13 cellular contexts compared by ENCODE assay signal in genomic region chrX:47501226-47502071, GRCh38. TPM values are rescaled to one million over a fixed set of nuclear protein-coding genes. Genes with fewer than 3 reads are reported as not detected.
A peak's percentile ranks its signal among the peaks of the same experiment; 100 is the strongest.
DNase-seq lines count a peak whose midpoint lies in the region; ATAC-seq and TF ChIP-seq lines count a peak whose summit lies in the region.
"Had no signal": no experiment of that assay in that cellular context is flagged by ENCODE, and none has a peak within 500 bp of the region (broad histone marks: within the 10 kb centered on the region; RNA-seq: fewer than 3 reads in every experiment).

No MANE protein-coding gene starts in this region.

- POLR2A ChIA-PET in IMR-90 (lab: Charles Lee; ENCODE audit: unreplicated experiment) (interaction anchor here (0.8 kb wide), 1 partner anchor 22 kb away, joined by 3 read pairs; no protein-coding TSS in a partner anchor), WTC11 (lab: Charles Lee) (no interaction called here)
- POLR2A ChIA-PET in CD8-positive, alpha-beta memory T cell (lab: Charles Lee): interaction anchor here (0.7 kb wide), 1 partner anchor 124 kb away, joined by 8 read pairs; no protein-coding TSS in a partner anchor

- H3K4ac ChIP-seq in IMR-90 (ENCODE audit: low read depth, low read length) (peak overlapping the region; percentile 48; the same call in 1 of the 2 replicates), mesenchymal stem cell (ENCODE audit: low read depth in 1 of 2, low read length in 2 of 2) (no peak overlapping the region)

- H2AFZ ChIP-seq in IMR-90 (replicated peaks; ENCODE audit: low read length, poor library complexity) (no peak overlapping the region), mesenchymal stem cell (ENCODE audit: low read depth, low read length) (no peak overlapping the region)

- H3K18ac ChIP-seq in IMR-90 (ENCODE audit: low read depth, low read length) (peak overlapping the region; percentile 60; the same call in 1 of the 2 replicates), mesenchymal stem cell (ENCODE audit: low read depth in 1 of 2, low read length in 2 of 2) (no peak overlapping the region)

- H2BK120ac ChIP-seq in IMR-90 (ENCODE audit: low read depth, low read length): peak overlapping the region; percentile 77
- peak overlapping the region; percentile 19 for H2BK120ac ChIP-seq in mesenchymal stem cell (ENCODE audit: low read depth, low read length)

- peaks cover 35% of the 10 kb centered on the region for H3K4me1 Mint-ChIP-seq in WTC11
- peaks cover 0 to 5% (median 0%) of the 10 kb centered on the region in 3 donors for H3K4me1 Mint-ChIP-seq in CD8-positive, alpha-beta memory T cell

- no peaks in the 10 kb centered on the region for H3K36me3 ChIP-seq in IMR-90 (ENCODE audit: control insufficient read depth, insufficient read depth, low read length)
- no peaks in the 10 kb centered on the region for H3K36me3 ChIP-seq in mesenchymal stem cell (ENCODE audit: control insufficient read depth in 1 of 2, insufficient read depth in 2 of 2, low read depth in 1 of 2, low read length in 2 of 2)
- no peaks in the 10 kb centered on the region for H3K36me3 ChIP-seq in CD8-positive, alpha-beta memory T cell (ENCODE audit: insufficient read depth, low read length)

- H3K9ac ChIP-seq in IMR-90 (ENCODE audit: low read depth, low read length) (no peak overlapping the region; the same call in 1 of the 2 replicates), mesenchymal stem cell (ENCODE audit: low read length) (peak overlapping the region; percentile 38)

- H3K4me2 ChIP-seq in IMR-90 (ENCODE audit: low read depth, low read length) (peak overlapping the region; percentile 35; the same call in 1 of the 2 replicates), mesenchymal stem cell (ENCODE audit: low read length, poor library complexity, severe bottlenecking) (no peak overlapping the region)

- H2BK20ac ChIP-seq in IMR-90 (ENCODE audit: low read depth, low read length): peak overlapping the region; percentile 11

- no peaks in the 10 kb centered on the region for H3K36me3 Mint-ChIP-seq in WTC11
- no peaks in the 10 kb centered on the region for H3K36me3 Mint-ChIP-seq in CD8-positive, alpha-beta memory T cell
- H3K36me3 Mint-ChIP-seq: CD4-positive, alpha-beta memory T cell had no signal

- H3K4me3 Mint-ChIP-seq in WTC11: 0 out of 2 replicates have a peak overlapping the region, but pooled peaks have one; percentile 12
- H3K4me3 Mint-ChIP-seq in CD8-positive, alpha-beta memory T cell: no peak overlapping the region
- H3K4me3 Mint-ChIP-seq: CD4-positive, alpha-beta memory T cell; endodermal cell had no signal

- no peak for TF ChIP-seq RAD21 in IMR-90 (IDR thresholded peaks at IDR 0.05; ENCODE audit: low read length)

- WGBS in IMR-90 (ENCODE audit: extremely low coverage in 2 of 2, insufficient read length in 1 of 2), 2 experiments: 22% methylated on average over 5 of the region's 7 CpGs; no CpG with 5 or more reads in 1 of the 2 experiments
- 4% methylated on average over 7 of the region's 7 CpGs for WGBS in mesenchymal stem cell

- peaks cover 5% of the 10 kb centered on the region for H3K4me1 ChIP-seq in IMR-90 (ENCODE audit: control insufficient read depth, insufficient read depth, low read length)
- no peaks in the 10 kb centered on the region for H3K4me1 ChIP-seq in mesenchymal stem cell (ENCODE audit: control insufficient read depth, insufficient read depth, low read depth, low read length)
- no peaks in the 10 kb centered on the region for H3K4me1 ChIP-seq in CD8-positive, alpha-beta memory T cell (ENCODE audit: insufficient read depth, low read length)

- dilution Hi-C loops in IMR-90 (cut with HindIII; ENCODE audit: low sequenced_read_pairs, unreplicated experiment): no loop called here

- H3K79me1 ChIP-seq in IMR-90 (ENCODE audit: low read depth in 1 of 2, low read length in 2 of 2) (no peaks in the 10 kb centered on the region), mesenchymal stem cell (replicated peaks; ENCODE audit: low read length, poor library complexity, severe bottlenecking) (no peaks in the 10 kb centered on the region)

- H3K4me3 ChIP-seq in AG09309 (ENCODE audit: control insufficient read depth, low read depth, low read length) (no peak overlapping the region), IMR-90 (ENCODE audit: insufficient read depth, low read depth, low read length) (no peak overlapping the region), mesenchymal stem cell (ENCODE audit: insufficient read depth in 1 of 2, low read depth in 1 of 2, low read length in 2 of 2) (peak overlapping the region in 1 of 2 experiments; percentile 30)
- H3K4me3 ChIP-seq in CD8-positive, alpha-beta memory T cell (ENCODE audit: low read length): no peak overlapping the region

- H3K23ac ChIP-seq in IMR-90 (ENCODE audit: low read depth, low read length) (no peak overlapping the region), mesenchymal stem cell (ENCODE audit: low read length in 2 of 2) (no peak overlapping the region)

- H3K56ac ChIP-seq in IMR-90 (ENCODE audit: extremely low read depth, insufficient read depth, low read length): no peak overlapping the region

- peak overlapping the region; percentile 78; the same call in 1 of the 2 replicates for H3K14ac ChIP-seq in IMR-90 (replicated peaks; ENCODE audit: low read depth, low read length)
- H3K14ac ChIP-seq in mesenchymal stem cell (ENCODE audit: low read length in 2 of 2): no peak overlapping the region

- H3K9me3 Mint-ChIP-seq in WTC11: no peaks in the 10 kb centered on the region
- H3K9me3 Mint-ChIP-seq in CD8-positive, alpha-beta memory T cell: no peaks in the 10 kb centered on the region
- H3K9me3 Mint-ChIP-seq: CD4-positive, alpha-beta memory T cell had no signal

- peak overlapping the region; percentile 66 for H2BK5ac ChIP-seq in IMR-90 (ENCODE audit: low read depth, low read length, poor library complexity, severe bottlenecking)
- no peak overlapping the region for H2BK5ac ChIP-seq in mesenchymal stem cell (ENCODE audit: low read depth, low read length, poor library complexity, severe bottlenecking)

- DNase-seq in AG09309 (ENCODE audit: low read depth) (peak; percentile 78), IMR-90 (peak; percentile 64), WTC11 (ENCODE audit: low spot score) (no peak), mesenchymal stem cell (peak; percentile 47), DMS79 treated with DMSO at 0.1 percent for 48 hours (lab: John Stamatoyannopoulos, UW) (no peak), germinal center (ENCODE audit: low spot score) (no peak)
- DNase-seq in CD8-positive, alpha-beta memory T cell: no peak
- DNase-seq: CD4-positive, alpha-beta memory T cell; endodermal cell; KG1; NCI-H526 had no signal

- H3K9me1 ChIP-seq in IMR-90 (ENCODE audit: insufficient read depth, low read length): no peaks in the 10 kb centered on the region

- H4K5ac ChIP-seq in IMR-90 (ENCODE audit: low read depth, low read length): no peak overlapping the region

- peak; percentile 68 for ATAC-seq in IMR-90 (ENCODE audit: low read depth)
- ATAC-seq in WTC11: peak; percentile 38; the same call in 1 of the 2 replicates
- ATAC-seq in GM21390 (IDR thresholded peaks at IDR 0.05; ENCODE audit: unreplicated experiment): no peak

- H4K91ac ChIP-seq in IMR-90 (ENCODE audit: insufficient read depth, low read depth, low read length): peak overlapping the region; percentile 32; the same call in 1 of the 2 replicates
- no peak overlapping the region for H4K91ac ChIP-seq in mesenchymal stem cell (ENCODE audit: low read length)

- H2BK15ac ChIP-seq in IMR-90 (ENCODE audit: low read depth, low read length) (0 out of 3 replicates have a peak overlapping the region, but pooled peaks have one; percentile 8), mesenchymal stem cell (ENCODE audit: low read depth, poor library complexity, severe bottlenecking) (no peak overlapping the region)

- H2AK9ac ChIP-seq in IMR-90 (replicated peaks; ENCODE audit: low read depth, low read length, poor library complexity): no peak overlapping the region

- peaks cover 2% of the 10 kb centered on the region; the same call in 1 of the 2 replicates for H3K27me3 ChIP-seq in IMR-90 (ENCODE audit: control insufficient read depth, insufficient read depth, low read length)
- peaks cover 0 to 21% of the 10 kb centered on the region in 2 experiments for H3K27me3 ChIP-seq in mesenchymal stem cell (ENCODE audit: control insufficient read depth in 1 of 2, insufficient read depth in 1 of 2, low read length in 2 of 2)
- no peaks in the 10 kb centered on the region for H3K27me3 ChIP-seq in CD8-positive, alpha-beta memory T cell (ENCODE audit: insufficient read depth, low read length, poor library complexity, severe bottlenecking)

- H2BK12ac ChIP-seq in mesenchymal stem cell (ENCODE audit: low read length in 2 of 2): no peak overlapping the region

- BruUV-seq in IMR-90 (replicated peaks; lab: Mats Ljungman, UMichigan): no TSS peak

- CTCF ChIA-PET in IMR-90 (lab: Yijun Ruan, JAX): interaction anchor here (0.6 to 3.7 kb wide), 2 partner anchors 21 to 22 kb away, joined by 3 to 11 read pairs; no protein-coding TSS in a partner anchor
- CTCF ChIA-PET in WTC11 (lab: Charles Lee): interaction anchor here (0.6 to 3.6 kb wide), 4 partner anchors 21 to 143 kb away, joined by 4 to 43 read pairs (median 5); no protein-coding TSS in a partner anchor
- CTCF ChIA-PET in CD8-positive, alpha-beta memory T cell (lab: Charles Lee): interaction anchor here (1.5 kb wide), 1 partner anchor 22 kb away, joined by 4 read pairs; no protein-coding TSS in a partner anchor

- TF ChIP-seq CTCF in AG09309 (IDR thresholded peaks at IDR 0.05; ENCODE audit: control insufficient read depth, insufficient read depth, low read depth, low read length, missing control alignments) (no peak), IMR-90 (conservative IDR thresholded peaks at IDR 0.05; ENCODE audit: low read depth, low read length) (no peak), WTC11 (IDR thresholded peaks at IDR 0.05) (no peak)

- H3K27ac Mint-ChIP-seq in WTC11: peak overlapping the region; percentile 76
- H3K27ac Mint-ChIP-seq in CD8-positive, alpha-beta memory T cell: peak overlapping the region in 1 of 8 donors; percentile 3
- H3K27ac Mint-ChIP-seq: endodermal cell, progenitor cell of endocrine pancreas had no signal

- H3K9me3 ChIP-seq in IMR-90 (ENCODE audit: control insufficient read depth, insufficient read depth, low read length): no peaks in the 10 kb centered on the region
- no peaks in the 10 kb centered on the region for H3K9me3 ChIP-seq in mesenchymal stem cell (ENCODE audit: control insufficient read depth, low read length)
- H3K9me3 ChIP-seq in CD8-positive, alpha-beta memory T cell (ENCODE audit: low read length): no peaks in the 10 kb centered on the region

- H3K27ac ChIP-seq in IMR-90 (ENCODE audit: insufficient read depth, low read length) (no peak overlapping the region), mesenchymal stem cell (ENCODE audit: low read length, poor library complexity, severe bottlenecking) (no peak overlapping the region)
- no peak overlapping the region for H3K27ac ChIP-seq in CD8-positive, alpha-beta memory T cell (ENCODE audit: low read depth, low read length)

- H3K27me3 Mint-ChIP-seq in WTC11 (ENCODE audit: low read depth): no peaks in the 10 kb centered on the region
- peaks cover 2 to 13% of the 10 kb centered on the region in 2 donors for H3K27me3 Mint-ChIP-seq in CD8-positive, alpha-beta memory T cell
- H3K27me3 Mint-ChIP-seq: progenitor cell of endocrine pancreas had no signal

- H4K20me1 ChIP-seq in IMR-90 (ENCODE audit: insufficient read depth, low read length): no peaks in the 10 kb centered on the region

- no peak for TF ChIP-seq POLR2A in IMR-90 (IDR thresholded peaks at IDR 0.05; ENCODE audit: low read depth, low read length)

- in situ Hi-C loops in IMR-90 (cut with MboI; ENCODE audit: low sequenced_read_pairs): no loop called here

- H4K8ac ChIP-seq in IMR-90 (ENCODE audit: low read depth in 2 of 2, low read length in 2 of 2) (peak overlapping the region in 1 of 2 experiments; percentile 68; a peak in 2 of 4 replicates), mesenchymal stem cell (ENCODE audit: low read length) (no peak overlapping the region)

- intact Hi-C loops in IMR-90 (cut with micrococcal nuclease): no loop called here

- H2AK5ac ChIP-seq in IMR-90 (ENCODE audit: low read depth, low read length): no peak overlapping the region
- H2AK5ac ChIP-seq in mesenchymal stem cell (ENCODE audit: low read length, severe bottlenecking): no peak overlapping the region

RNA-seq across cellular contexts. Expression of gene ZNF41, which starts 18.4 kb away (rescaled TPM):
- total RNA-seq in IMR-90 (2012; rRNA removed): 7.8 and 8.1 TPM in 2 replicates
- polyA plus RNA-seq in IMR-90 (2012; rRNA removed): 2.8 and 3.0 TPM in 2 replicates
- 0.88 and 0.90 TPM in 2 replicates for polyA plus RNA-seq in IMR-90 (2012; cell fraction: cytosol; rRNA removed)
- 1.8 and 6.5 TPM in 2 replicates for polyA plus RNA-seq in IMR-90 (2012; cell fraction: nucleus; rRNA removed; ENCODE audit: low replicate concordance)
- total RNA-seq in WTC11 (2021): 4.9 to 6.7 TPM (median 6.6 TPM) in 3 replicates
- polyA plus RNA-seq in mesenchymal stem cell (2013, experiment 1 of 2): 3.6 TPM
- 3.9 TPM for polyA plus RNA-seq in mesenchymal stem cell (2013, experiment 2 of 2)
- total RNA-seq in CD8-positive, alpha-beta memory T cell: 10 to 100 TPM; 11.9 TPM
- 7.0 TPM for polyA plus RNA-seq in CD8-positive, alpha-beta memory T cell

RNA-seq across cellular contexts. Expression of gene ARAF, which starts 59.6 kb away (rescaled TPM):
- total RNA-seq in IMR-90 (2012; rRNA removed): 9.1 and 10.8 TPM in 2 replicates
- 52.2 and 54.2 TPM in 2 replicates for polyA plus RNA-seq in IMR-90 (2012; rRNA removed)
- 49.7 and 53.0 TPM in 2 replicates for polyA plus RNA-seq in IMR-90 (2012; cell fraction: cytosol; rRNA removed)
- polyA plus RNA-seq in IMR-90 (2012; cell fraction: nucleus; rRNA removed; ENCODE audit: low replicate concordance): 107 and 180 TPM in 2 replicates
- total RNA-seq in WTC11 (2021): 52.5 to 55.8 TPM (median 55.1 TPM) in 3 replicates
- polyA plus RNA-seq in mesenchymal stem cell (2013, experiment 1 of 2): 54.0 TPM
- 53.1 TPM for polyA plus RNA-seq in mesenchymal stem cell (2013, experiment 2 of 2)
- total RNA-seq in CD8-positive, alpha-beta memory T cell: 10 to 100 TPM; 85.0 to 88.6 TPM
- 99.4 TPM for polyA plus RNA-seq in CD8-positive, alpha-beta memory T cell

Comparison
In these comparisons a context has a peak if more than half of its experiments do, and no peak if none do; other contexts are left out.
1. DNase-seq: peak in AG09309 (single experiment), IMR-90 (single experiment) and mesenchymal stem cell (single experiment); none in WTC11 (single experiment), DMS79 treated with DMSO at 0.1 percent for 48 hours (single experiment), germinal center (single experiment) and CD8-positive, alpha-beta memory T cell (0 of 5).